ENCODE assay signal across 13 cellular contexts in genomic region chr17:78707923-78708322, GRCh38.
DNase-seq lines count a peak whose midpoint lies in the region; ATAC-seq, FAIRE-seq and TF ChIP-seq lines count a peak whose summit lies in the region.
"Had no signal": no experiment of that assay in that cellular context is flagged by ENCODE, and none has a peak within 500 bp of the region (broad histone marks: within the 10 kb centered on the region; RNA-seq: fewer than 3 reads in every experiment).

No MANE protein-coding gene starts in this region.

- H3K36me3 ChIP-seq in IMR-90 (ENCODE audit: control insufficient read depth, insufficient read depth, low read length) (0 out of 2 replicates have a peak, but pooled peaks cover 3% of the 10 kb centered on the region), K562 (ENCODE audit: control insufficient read depth, insufficient read depth, low read length) (peaks cover 13% of the 10 kb centered on the region; the same call in 1 of the 3 replicates), smooth muscle cell (ENCODE audit: low read depth) (no peaks in the 10 kb centered on the region), HAP-1 (replicated peaks) (no peaks in the 10 kb centered on the region; the same call in 1 of the 2 replicates), heart left ventricle (peaks cover 0 to 64% (median 38%) of the 10 kb centered on the region in 9 donors)
- H3K36me3 ChIP-seq: uterus had no signal

- no peak overlapping the region for H3K14ac ChIP-seq in IMR-90 (replicated peaks; ENCODE audit: low read depth, low read length)

- peaks cover 4% of the 10 kb centered on the region; the same call in 1 of the 2 replicates for H3K4me1 ChIP-seq in IMR-90 (ENCODE audit: control insufficient read depth, insufficient read depth, low read length)
- peaks cover 5 to 21% of the 10 kb centered on the region in 2 experiments; a peak in 4 of 5 replicates for H3K4me1 ChIP-seq in K562 (replicated peaks in 1 of 2; ENCODE audit: control insufficient read depth in 2 of 2, insufficient read depth in 2 of 2, low read length in 2 of 2)
- peaks cover 4% of the 10 kb centered on the region for H3K4me1 ChIP-seq in smooth muscle cell (ENCODE audit: low read depth)
- H3K4me1 ChIP-seq in HAP-1: no peaks in the 10 kb centered on the region
- H3K4me1 ChIP-seq in heart left ventricle: peaks cover 0 to 43% (median 27%) of the 10 kb centered on the region in 12 donors
- H3K4me1 ChIP-seq: uterus had no signal

- TF ChIP-seq RAD21 in IMR-90 (IDR thresholded peaks at IDR 0.05; ENCODE audit: low read length) (no peak), K562 (CRISPR knock-in tag; conservative IDR thresholded peaks at IDR 0.05 in 1 of 2, IDR thresholded peaks at IDR 0.05 in 1 of 2) (no peak)

- no peak for ATAC-seq in activated CD8-positive, alpha-beta memory T cell treated with anti-CD3 and anti-CD28 coated beads, Interleukin-2, amount 10 ng/mL, durations not matched to agents 7 days and 5 days
- ATAC-seq in IMR-90 (ENCODE audit: low read depth) (no peak; the same call in 1 of the 2 replicates), K562 (no peak), heart left ventricle (no peak)

- BruUV-seq in IMR-90 (replicated peaks; lab: Mats Ljungman, UMichigan) (no TSS peak), K562 (replicated peaks; lab: Mats Ljungman, UMichigan) (no TSS peak)

- H3K9ac ChIP-seq in IMR-90 (ENCODE audit: low read depth, low read length): no peak overlapping the region
- H3K9ac ChIP-seq in K562 (ENCODE audit: insufficient read depth in 1 of 2, low read depth in 2 of 2, low read length in 2 of 2): no peak overlapping the region
- no peak overlapping the region for H3K9ac ChIP-seq in smooth muscle cell (ENCODE audit: low read depth)

- no peak overlapping the region for H3K4me2 ChIP-seq in IMR-90 (ENCODE audit: low read depth, low read length)
- H3K4me2 ChIP-seq in K562 (ENCODE audit: insufficient read depth, low read length): no peak overlapping the region
- peak overlapping the region; percentile 56 for H3K4me2 ChIP-seq in smooth muscle cell
- H3K4me2 ChIP-seq: hepatocyte had no signal

- H3K4me3 Mint-ChIP-seq in activated CD8-positive, alpha-beta memory T cell treated with anti-CD3 and anti-CD28 coated beads, Interleukin-2, amount 10 ng/mL, durations not matched to agents 7 days and 5 days: no peak overlapping the region

- dilution Hi-C loops in IMR-90 (cut with HindIII; ENCODE audit: low sequenced_read_pairs, unreplicated experiment): no loop called here

- H3K56ac ChIP-seq in IMR-90 (ENCODE audit: extremely low read depth, insufficient read depth, low read length): no peak overlapping the region

- peaks cover 24% of the 10 kb centered on the region for H3K36me3 Mint-ChIP-seq in activated CD8-positive, alpha-beta memory T cell treated with anti-CD3 and anti-CD28 coated beads, Interleukin-2, amount 10 ng/mL, durations not matched to agents 7 days and 5 days
- H3K36me3 Mint-ChIP-seq: activated naive CD8-positive, alpha-beta T cell had no signal

- CTCF ChIA-PET in activated CD8-positive, alpha-beta memory T cell treated with anti-CD3 and anti-CD28 coated beads, Interleukin-2, amount 10 ng/mL, durations not matched to agents 7 days and 5 days (lab: Charles Lee): interaction anchor here (0.7 to 4.1 kb wide), 17 partner anchors 8 to 347 kb away, joined by 3 to 18 read pairs (median 5); no protein-coding TSS in a partner anchor
- CTCF ChIA-PET in IMR-90 (lab: Yijun Ruan, JAX) (interaction anchor here (0.5 to 2.3 kb wide), 14 partner anchors 9 to 456 kb away, joined by 3 to 13 read pairs (median 5); no protein-coding TSS in a partner anchor), K562 (lab: Yijun Ruan, JAX; ENCODE audit: low intra/inter-chr PET ratio) (interaction anchor here (0.7 kb wide), 1 partner anchor 37 kb away, joined by 4 read pairs; no protein-coding TSS in a partner anchor)

- no peaks in the 10 kb centered on the region for H3K27me3 Mint-ChIP-seq in activated CD8-positive, alpha-beta memory T cell treated with anti-CD3 and anti-CD28 coated beads, Interleukin-2, amount 10 ng/mL, durations not matched to agents 7 days and 5 days
- H3K27me3 Mint-ChIP-seq: activated naive CD8-positive, alpha-beta T cell had no signal

- H4K20me1 ChIP-seq in IMR-90 (ENCODE audit: insufficient read depth, low read length): no peaks in the 10 kb centered on the region; the same call in 1 of the 2 replicates
- peaks cover 18% of the 10 kb centered on the region for H4K20me1 ChIP-seq in K562 (replicated peaks; ENCODE audit: control insufficient read depth, insufficient read depth, low read length)
- H4K20me1 ChIP-seq in smooth muscle cell (ENCODE audit: low read depth): peaks cover 16% of the 10 kb centered on the region

- H3K27ac Mint-ChIP-seq in activated CD8-positive, alpha-beta memory T cell treated with anti-CD3 and anti-CD28 coated beads, Interleukin-2, amount 10 ng/mL, durations not matched to agents 7 days and 5 days: peak overlapping the region; percentile 64

- no peak overlapping the region; the same call in 1 of the 2 replicates for H3K23ac ChIP-seq in IMR-90 (ENCODE audit: low read depth, low read length)

- H4K5ac ChIP-seq in IMR-90 (ENCODE audit: low read depth, low read length): no peak overlapping the region

- TF ChIP-seq EP300 in K562 (IDR thresholded peaks at IDR 0.05; ENCODE audit: low read length): no peak

- 83% methylated on average over 1 of the region's 7 CpGs; no CpG with 5 or more reads in 1 of the 2 experiments for WGBS in IMR-90 (ENCODE audit: extremely low coverage in 2 of 2, insufficient read length in 1 of 2), 2 experiments
- 96% methylated on average over 7 of the region's 7 CpGs for WGBS in K562 (ENCODE audit: insufficient coverage, low coverage, missing lambda C conversion rate)
- 93% methylated on average over 7 of the region's 7 CpGs for WGBS in smooth muscle cell (ENCODE audit: low lambda C conversion rate)
- 89 to 97% (median 94%) methylated on average over 7 of the region's 7 CpGs for WGBS in heart left ventricle, 4 donors

- no peak for DNase-seq in activated CD8-positive, alpha-beta memory T cell treated with anti-CD3 and anti-CD28 coated beads, Interleukin-2, amount 10 ng/mL, durations not matched to agents 7 days and 5 days
- DNase-seq in activated CD8-positive, alpha-beta memory T cell treated with anti-CD3 and anti-CD28 coated beads, Interleukin-2, amount 50 U/mL, for 48 hours: no peak
- DNase-seq in IMR-90 (no peak), K562 (ENCODE audit: extremely low read depth in 1 of 4, low spot score in 3 of 4) (no peak), smooth muscle cell (lab: John Stamatoyannopoulos, UW; ENCODE audit: unreplicated experiment) (no peak), HAP-1 (ENCODE audit: low spot score in 2 of 2) (no peak), NCI-H748 treated with DMSO at 0.1 percent for 48 hours (lab: John Stamatoyannopoulos, UW) (no peak), heart left ventricle (no peak)

- H3K4me3 ChIP-seq in IMR-90 (ENCODE audit: insufficient read depth, low read depth, low read length) (no peak overlapping the region), K562 (no peak overlapping the region), smooth muscle cell (no peak overlapping the region), HAP-1 (no peak overlapping the region), heart left ventricle (no peak overlapping the region)
- H3K4me3 ChIP-seq: hepatocyte, uterus had no signal

- no peak overlapping the region for H2BK15ac ChIP-seq in IMR-90 (ENCODE audit: low read depth, low read length)

- TF ChIP-seq POLR2A in IMR-90 (IDR thresholded peaks at IDR 0.05; ENCODE audit: low read depth, low read length) (no peak), K562 (conservative IDR thresholded peaks at IDR 0.05) (no peak), heart left ventricle (IDR thresholded peaks at IDR 0.05) (no peak)

- peaks cover 47% of the 10 kb centered on the region for H3K4me1 Mint-ChIP-seq in activated CD8-positive, alpha-beta memory T cell treated with anti-CD3 and anti-CD28 coated beads, Interleukin-2, amount 10 ng/mL, durations not matched to agents 7 days and 5 days

- intact Hi-C loops in IMR-90 (cut with micrococcal nuclease) (loop anchor here (1.0 to 10.0 kb wide), 4 partner anchors 37 to 453 kb away; partner anchors contain the start of gene SOCS3), K562 (cut with micrococcal nuclease) (loop anchor here (5.0 to 10.0 kb wide), 2 partner anchors 211 to 263 kb away; no protein-coding TSS in a partner anchor), heart left ventricle (cut with DNase I) (loop anchor here in 9 of 10 donors (1.0 to 5.0 kb wide), 5 partner anchors 39 to 213 kb away; no protein-coding TSS in a partner anchor)

- peaks cover 8 to 10% of the 10 kb centered on the region in 2 experiments; a peak in 3 of 4 replicates for H3K79me1 ChIP-seq in IMR-90 (ENCODE audit: low read depth in 1 of 2, low read length in 2 of 2)

- H3K9me3 Mint-ChIP-seq in activated CD8-positive, alpha-beta memory T cell treated with anti-CD3 and anti-CD28 coated beads, Interleukin-2, amount 10 ng/mL, durations not matched to agents 7 days and 5 days (ENCODE audit: low read depth): no peaks in the 10 kb centered on the region

- peak overlapping the region; percentile 74; the same call in 1 of the 2 replicates for H4K91ac ChIP-seq in IMR-90 (ENCODE audit: insufficient read depth, low read depth, low read length)

- H3K9me3 ChIP-seq in IMR-90 (ENCODE audit: control insufficient read depth, insufficient read depth, low read length) (no peaks in the 10 kb centered on the region), K562 (replicated peaks; ENCODE audit: control insufficient read depth, insufficient read depth, low read depth, low read length) (no peaks in the 10 kb centered on the region), smooth muscle cell (replicated peaks; ENCODE audit: low read depth) (no peaks in the 10 kb centered on the region), HAP-1 (no peaks in the 10 kb centered on the region), heart left ventricle (no peaks in the 10 kb centered on the region)
- H3K9me3 ChIP-seq: uterus had no signal

- H2BK5ac ChIP-seq in IMR-90 (ENCODE audit: low read depth, low read length, poor library complexity, severe bottlenecking): no peak overlapping the region

- FAIRE-seq in K562 (lab: Jason Lieb, UNC): no peak
- FAIRE-seq: D721Med, TTC549 had no signal

- 0 out of 3 replicates have a peak, but pooled peaks cover 9% of the 10 kb centered on the region for H3K79me2 ChIP-seq in K562 (ENCODE audit: control insufficient read depth, insufficient read depth, low read length)
- peaks cover 18% of the 10 kb centered on the region for H3K79me2 ChIP-seq in smooth muscle cell (ENCODE audit: low read depth)

- 0 out of 2 replicates have a peak overlapping the region, but pooled peaks have one; percentile 60 for H2BK20ac ChIP-seq in IMR-90 (ENCODE audit: low read depth, low read length)

- no peak overlapping the region for H2AK9ac ChIP-seq in IMR-90 (replicated peaks; ENCODE audit: low read depth, low read length, poor library complexity)

- no peak overlapping the region for H3K18ac ChIP-seq in IMR-90 (ENCODE audit: low read depth, low read length)

- peak overlapping the region; percentile 21; the same call in 1 of the 2 replicates for H3K27ac ChIP-seq in IMR-90 (ENCODE audit: insufficient read depth, low read length)
- no peak overlapping the region for H3K27ac ChIP-seq in K562 (ENCODE audit: extremely low read depth, low read depth, low read length)
- peak overlapping the region; percentile 86 for H3K27ac ChIP-seq in smooth muscle cell (ENCODE audit: low read depth)
- peak overlapping the region in 1 of 12 donors; percentile 50 for H3K27ac ChIP-seq in heart left ventricle
- H3K27ac ChIP-seq: hepatocyte, uterus had no signal

- H4K8ac ChIP-seq in IMR-90 (ENCODE audit: low read depth in 2 of 2, low read length in 2 of 2): no peak overlapping the region

- in situ Hi-C loops in IMR-90 (cut with MboI; ENCODE audit: low sequenced_read_pairs): loop anchor here (5.0 kb wide), 1 partner anchor 211 kb away; no protein-coding TSS in a partner anchor
- in situ Hi-C loops in K562 (cut with MboI): no loop called here
- in situ Hi-C loops in HAP-1 (cut with MboI; ENCODE audit: low sequenced_read_pairs): loop anchor here (10.0 to 25.0 kb wide), 2 partner anchors 213 to 596 kb away; no protein-coding TSS in a partner anchor

- H3K27me3 ChIP-seq in IMR-90 (ENCODE audit: control insufficient read depth, insufficient read depth, low read length): no peaks in the 10 kb centered on the region
- no peaks in the 10 kb centered on the region for H3K27me3 ChIP-seq in K562 (ENCODE audit: control insufficient read depth in 2 of 2, insufficient read depth in 2 of 2, low read length in 2 of 2)
- H3K27me3 ChIP-seq in smooth muscle cell (ENCODE audit: low read depth): no peaks in the 10 kb centered on the region
- H3K27me3 ChIP-seq in HAP-1 (ENCODE audit: low read depth): no peaks in the 10 kb centered on the region
- H3K27me3 ChIP-seq in heart left ventricle: no peaks in the 10 kb centered on the region
- H3K27me3 ChIP-seq: hepatocyte, uterus had no signal

- H2AFZ ChIP-seq in IMR-90 (replicated peaks; ENCODE audit: low read length, poor library complexity) (no peak overlapping the region), K562 (ENCODE audit: low read depth, low read length) (no peak overlapping the region), smooth muscle cell (ENCODE audit: low read depth) (no peak overlapping the region)
- H2AFZ ChIP-seq: hepatocyte had no signal

- TF ChIP-seq CTCF in IMR-90 (conservative IDR thresholded peaks at IDR 0.05; ENCODE audit: low read depth, low read length): no peak
- no peak for TF ChIP-seq CTCF in K562 (IDR thresholded peaks at IDR 0.05 in 2 of 3, conservative IDR thresholded peaks at IDR 0.05 in 1 of 3; ENCODE audit: insufficient read depth in 2 of 3, low read depth in 1 of 3, low read length in 3 of 3)
- TF ChIP-seq CTCF in smooth muscle cell (IDR thresholded peaks at IDR 0.05; ENCODE audit: borderline replicate concordance, insufficient read depth, poor library complexity, severe bottlenecking): no peak
- TF ChIP-seq CTCF in heart left ventricle (IDR thresholded peaks at IDR 0.05): no peak

- H2AK5ac ChIP-seq in IMR-90 (ENCODE audit: low read depth, low read length): no peak overlapping the region

- no peak overlapping the region for H2BK120ac ChIP-seq in IMR-90 (ENCODE audit: low read depth, low read length)

- peaks cover 5% of the 10 kb centered on the region for H3F3A ChIP-seq in smooth muscle cell (ENCODE audit: low read depth)

- POLR2A ChIA-PET in IMR-90 (lab: Charles Lee; ENCODE audit: unreplicated experiment) (interaction anchor here (0.8 kb wide), 1 partner anchor 13 kb away, joined by 3 read pairs; no protein-coding TSS in a partner anchor), K562 (lab: Yijun Ruan, JAX) (interaction anchor here (0.5 to 1.5 kb wide), 7 partner anchors 11 to 293 kb away, joined by 3 to 5 read pairs (median 3); no protein-coding TSS in a partner anchor)

- no peak overlapping the region for H3K4ac ChIP-seq in IMR-90 (ENCODE audit: low read depth, low read length)

- H3K9me1 ChIP-seq in IMR-90 (ENCODE audit: insufficient read depth, low read length) (no peaks in the 10 kb centered on the region), K562 (ENCODE audit: control insufficient read depth, insufficient read depth, low read length) (no peaks in the 10 kb centered on the region)
